25 cellular contexts compared by ENCODE assay signal in the genomic region with DNA sequence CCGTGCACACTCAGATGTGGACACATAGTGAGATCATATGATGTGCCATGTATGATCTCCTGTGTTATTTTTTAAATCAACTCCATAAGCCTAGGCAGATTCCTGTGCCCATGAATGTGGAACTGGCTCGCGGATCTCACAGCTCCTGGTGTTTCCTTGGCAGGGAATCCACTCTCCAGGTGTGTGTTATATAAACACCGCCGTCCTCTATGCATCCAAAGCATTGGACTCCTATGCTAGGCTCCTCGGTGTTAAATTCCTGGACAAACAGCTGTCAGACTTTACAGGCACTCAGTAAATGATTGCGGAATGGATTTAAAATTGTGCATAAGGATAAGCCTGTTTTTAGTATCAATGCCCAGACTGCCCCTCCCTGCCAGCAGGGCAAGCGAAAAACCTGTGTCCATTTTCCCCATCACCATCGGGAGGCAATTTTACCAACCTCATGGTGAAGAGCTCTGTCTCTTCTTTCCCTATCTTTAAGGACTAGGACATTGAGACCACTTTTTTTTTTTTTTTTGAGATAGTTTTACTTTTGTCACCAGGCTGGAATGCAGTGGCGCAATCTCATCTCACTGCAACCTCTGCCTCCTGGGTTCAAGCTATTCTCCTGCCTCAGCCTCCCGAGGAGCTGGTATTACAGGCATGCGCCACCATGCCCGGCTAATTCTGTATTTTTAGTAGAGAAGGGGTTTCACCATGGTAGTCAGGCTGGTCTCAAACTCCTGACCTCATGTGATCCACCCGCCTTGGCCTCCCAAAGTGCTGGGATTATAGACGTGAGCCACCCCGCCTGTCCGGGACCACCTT. TPM values are rescaled to one million over a fixed set of nuclear protein-coding genes. Genes with fewer than 3 reads are reported as not detected.
DNase-seq lines count a peak whose midpoint lies in the region; ATAC-seq, FAIRE-seq and TF ChIP-seq lines count a peak whose summit lies in the region.
"Had no signal": no experiment of that assay in that cellular context is flagged by ENCODE, and none has a peak within 500 bp of the region (broad histone marks: within the 10 kb centered on the region; RNA-seq: fewer than 3 reads in every experiment).

No MANE protein-coding gene starts in this region.

- H3K4me3 ChIP-seq in LNCaP clone FGC (ENCODE audit: low read depth, low read length): no peak overlapping the region
- no peak overlapping the region for H3K4me3 ChIP-seq in H1 (ENCODE audit: extremely low read depth in 1 of 4, insufficient read depth in 2 of 4, low read depth in 3 of 4, low read length in 4 of 4)
- H3K4me3 ChIP-seq in trophoblast cell (ENCODE audit: low read depth, low read length): no peak overlapping the region
- H3K4me3 ChIP-seq: gastroesophageal sphincter, psoas muscle had no signal

- H3K9me3 ChIP-seq in H1 (ENCODE audit: insufficient read depth in 2 of 2, low read depth in 1 of 2, low read length in 1 of 2) (no peaks in the 10 kb centered on the region), trophoblast cell (ENCODE audit: insufficient read depth, low read depth, low read length) (no peaks in the 10 kb centered on the region)
- H3K9me3 ChIP-seq: gastroesophageal sphincter, psoas muscle had no signal

- no peaks in the 10 kb centered on the region for H3K23me2 ChIP-seq in H1 (ENCODE audit: low read depth, low read length)

- no peak overlapping the region for H2AK5ac ChIP-seq in H1 (ENCODE audit: low read depth, low read length)
- H2AK5ac ChIP-seq in trophoblast cell (ENCODE audit: low read length): peak overlapping the region; percentile 53

- TF ChIP-seq CTCF in LNCaP clone FGC (IDR thresholded peaks at IDR 0.05; ENCODE audit: control insufficient read depth, extremely low read depth, insufficient read depth) (no peak), H1 (IDR thresholded peaks at IDR 0.05; ENCODE audit: control extremely low read depth in 1 of 3, insufficient read depth in 1 of 3, low read depth in 1 of 3, low read length in 3 of 3) (no peak)

- H3K14ac ChIP-seq in H1 (ENCODE audit: insufficient read length): no peak overlapping the region
- peak overlapping the region; percentile 3 for H3K14ac ChIP-seq in trophoblast cell (ENCODE audit: low read length)

- H3K4me2 ChIP-seq in H1 (ENCODE audit: insufficient read depth in 1 of 2, low read depth in 2 of 2, low read length in 2 of 2) (no peak overlapping the region), trophoblast cell (ENCODE audit: low read length) (no peak overlapping the region)

- no peak overlapping the region for H2BK120ac ChIP-seq in H1 (replicated peaks; ENCODE audit: low read depth, low read length)
- H2BK120ac ChIP-seq in trophoblast cell (ENCODE audit: insufficient read depth, low read length, poor library complexity): peak overlapping the region; percentile 12

- H2BK20ac ChIP-seq in H1 (ENCODE audit: low read length): 0 out of 2 replicates have a peak overlapping the region, but pooled peaks have one; percentile 27

- in situ Hi-C loops in KBM-7 (cut with MboI; ENCODE audit: low pct_unique_long_range_greater_than_20kb, low sequenced_read_pairs): no loop called here

- ATAC-seq in GM18868 (IDR thresholded peaks at IDR 0.05; ENCODE audit: unreplicated experiment): no peak
- ATAC-seq: gastroesophageal sphincter, psoas muscle had no signal

- H3K23ac ChIP-seq in H1 (ENCODE audit: insufficient read length): no peak overlapping the region
- H3K23ac ChIP-seq in trophoblast cell (ENCODE audit: low read length): no peak overlapping the region

- H4K12ac ChIP-seq in trophoblast cell (ENCODE audit: low read depth, low read length): no peak overlapping the region

- H3K9ac ChIP-seq in H1 (replicated peaks in 1 of 4; ENCODE audit: extremely low read depth in 1 of 4, low read depth in 3 of 4, low read length in 3 of 4) (no peak overlapping the region), trophoblast cell (ENCODE audit: low read length) (no peak overlapping the region)

- H3K18ac ChIP-seq in H1 (ENCODE audit: extremely low read depth, low read length): no peak overlapping the region
- no peak overlapping the region for H3K18ac ChIP-seq in trophoblast cell (ENCODE audit: low read length)

- H4K8ac ChIP-seq in H1 (ENCODE audit: extremely low read depth, insufficient read depth, low read length) (no peak overlapping the region), trophoblast cell (ENCODE audit: low read depth, low read length) (peak overlapping the region; percentile 17)

- TF ChIP-seq RAD21 in H1 (IDR thresholded peaks at IDR 0.05 in 1 of 2, conservative IDR thresholded peaks at IDR 0.05 in 1 of 2; ENCODE audit: low read depth in 2 of 2, low read length in 2 of 2): no peak

- no peak overlapping the region for H2BK15ac ChIP-seq in H1 (ENCODE audit: low read length)

- H4K5ac ChIP-seq in H1 (ENCODE audit: insufficient read length, low read depth, low read length): no peak overlapping the region

- H2BK5ac ChIP-seq in H1 (ENCODE audit: low read depth, low read length) (no peak overlapping the region), trophoblast cell (ENCODE audit: low read depth, low read length, poor library complexity) (peak overlapping the region; percentile 62)

- no peaks in the 10 kb centered on the region for H3K27me3 ChIP-seq in H1 (replicated peaks in 1 of 4; ENCODE audit: control insufficient read depth in 3 of 4, extremely low read depth in 1 of 4, insufficient read depth in 3 of 4, low read length in 3 of 4)
- no peaks in the 10 kb centered on the region for H3K27me3 ChIP-seq in trophoblast cell (ENCODE audit: insufficient read depth, low read length)

- H3K79me2 ChIP-seq in H1 (ENCODE audit: control insufficient read depth in 1 of 2, insufficient read depth in 2 of 2, low read length in 2 of 2) (no peaks in the 10 kb centered on the region), trophoblast cell (ENCODE audit: control insufficient read depth, insufficient read depth, low read length, poor library complexity) (peaks cover 5% of the 10 kb centered on the region)

- H2BK12ac ChIP-seq in H1 (ENCODE audit: low read depth, low read length) (no peak overlapping the region), trophoblast cell (ENCODE audit: low read length) (peak overlapping the region; percentile 77)

- WGBS in H1 (ENCODE audit: extremely low coverage in 1 of 2, insufficient coverage in 1 of 2, insufficient read length in 1 of 2, insufficient replicate concordance in 2 of 2, low coverage in 1 of 2, low lambda C conversion rate in 2 of 2, missing lambda C conversion rate in 1 of 2), 2 experiments: 82% methylated on average over 17 of the region's 17 CpGs; no CpG with 5 or more reads in 1 of the 2 experiments
- no CpG with 5 or more reads among the region's 17 CpGs for WGBS in trophoblast cell (ENCODE audit: extremely low coverage, insufficient coverage, insufficient read length)

- FAIRE-seq in H1 (lab: Jason Lieb, UNC): no peak
- FAIRE-seq: GM18507 had no signal

- DNase-seq in EL: peak; percentile 68
- peak; percentile 46 for DNase-seq in LNCaP clone FGC (ENCODE audit: low read depth)
- no peak for DNase-seq in H1 (ENCODE audit: low read depth in 1 of 2, low spot score in 2 of 2)
- peak; percentile 81 to 82 for DNase-seq in trophoblast cell
- DNase-seq in DMS153 (lab: John Stamatoyannopoulos, UW): no peak
- DNase-seq in KBM-7: no peak
- DNase-seq in NCI-H2196 treated with DMSO at 0.1 percent for 48 hours (lab: John Stamatoyannopoulos, UW; ENCODE audit: unreplicated experiment): no peak
- DNase-seq: activated CD4-positive, CD25-positive, alpha-beta regulatory T cell treated with anti-CD3 and anti-CD28 coated beads, Interleukin-2, amount 50 U/mL, for 72 hours; activated naive CD4-positive, alpha-beta T cell; activated T-cell treated with anti-CD3 and anti-CD28 coated beads, Interleukin-2, amount 50 U/mL, for 24 hours; amniotic stem cell; DMS79 treated with DMSO at 0.1 percent for 48 hours; erythroblast; Karpas-422; NCI-H1092 treated with DMSO at 0.1 percent for 48 hours; NCI-H2081 treated with DMSO at 0.1 percent for 48 hours; NCI-H510A treated with DMSO at 0.1 percent for 48 hours; nephron progenitor cell; psoas muscle; stimulated activated naive CD4-positive, alpha-beta T cell had no signal

- no peak for TF ChIP-seq EP300 in H1 (IDR thresholded peaks at IDR 0.05; ENCODE audit: borderline replicate concordance in 1 of 2, low read depth in 2 of 2, low read length in 2 of 2)

- CTCF ChIA-PET in H1 (lab: Charles Lee; ENCODE audit: partially characterized antibody): interaction anchor here (0.6 to 2.8 kb wide), 10 partner anchors 10 to 368 kb away, joined by 3 to 12 read pairs (median 4); no protein-coding TSS in a partner anchor

- no peak overlapping the region for H3K4ac ChIP-seq in H1 (replicated peaks; ENCODE audit: insufficient read length, low read depth, low read length)
- no peak overlapping the region for H3K4ac ChIP-seq in trophoblast cell (ENCODE audit: low read depth, low read length)

- H4K20me1 ChIP-seq in H1 (replicated peaks in 1 of 2; ENCODE audit: control insufficient read depth in 1 of 2, insufficient read depth in 2 of 2, low read length in 2 of 2): no peaks in the 10 kb centered on the region

- H3K4me1 ChIP-seq in H1 (replicated peaks in 1 of 4; ENCODE audit: control insufficient read depth in 3 of 4, insufficient read depth in 4 of 4, low read length in 3 of 4): peaks cover 0 to 10% (median 4%) of the 10 kb centered on the region in 4 experiments; a peak in 4 of 7 replicates
- peaks cover 42 to 46% of the 10 kb centered on the region in 2 experiments for H3K4me1 ChIP-seq in trophoblast cell (ENCODE audit: control insufficient read depth in 1 of 2, insufficient read depth in 2 of 2, low read length in 2 of 2)
- H3K4me1 ChIP-seq: gastroesophageal sphincter, psoas muscle had no signal

- POLR2A ChIA-PET in H1 (lab: Charles Lee; ENCODE audit: partially characterized antibody): interaction anchor here (0.7 kb wide), 1 partner anchor 11 kb away, joined by 3 read pairs; no protein-coding TSS in a partner anchor

- no peak for TF ChIP-seq POLR2A in H1 (IDR thresholded peaks at IDR 0.05; ENCODE audit: control extremely low read depth in 1 of 2, low read depth in 2 of 2, low read length in 2 of 2)

- no peaks in the 10 kb centered on the region for H3K79me1 ChIP-seq in H1 (ENCODE audit: low read depth, low read length)
- H3K79me1 ChIP-seq in trophoblast cell (ENCODE audit: low read length): peaks cover 56% of the 10 kb centered on the region

- H4K91ac ChIP-seq in H1 (replicated peaks; ENCODE audit: insufficient read length, low read length) (no peak overlapping the region), trophoblast cell (ENCODE audit: low read depth, low read length) (peak overlapping the region; percentile 64)

- H2AFZ ChIP-seq in H1 (ENCODE audit: low read length) (no peak overlapping the region), trophoblast cell (ENCODE audit: insufficient read depth, low read length, poor library complexity) (no peak overlapping the region)

- H3K36me3 ChIP-seq in H1 (ENCODE audit: control insufficient read depth in 2 of 4, insufficient read depth in 4 of 4, low read length in 3 of 4) (no peaks in the 10 kb centered on the region), trophoblast cell (ENCODE audit: control insufficient read depth in 1 of 2, insufficient read depth in 2 of 2, low read length in 2 of 2) (no peaks in the 10 kb centered on the region)
- H3K36me3 ChIP-seq: gastroesophageal sphincter had no signal

- no peak overlapping the region for H3K27ac ChIP-seq in H1 (ENCODE audit: low read depth, low read length)
- H3K27ac ChIP-seq in trophoblast cell (ENCODE audit: low read depth, low read length): peak overlapping the region; percentile 50
- H3K27ac ChIP-seq: gastroesophageal sphincter, psoas muscle had no signal

- no peak overlapping the region for H3K56ac ChIP-seq in H1 (replicated peaks; ENCODE audit: insufficient read length, low read depth, low read length)

RNA-seq across cellular contexts. Expression of gene GPR78, which starts 23.6 kb away (rescaled TPM):
- 3.0 and 3.3 TPM in 2 replicates for total RNA-seq in H1 (2021; fragmentation: NEBNext Ultra II Directional; extraction: Animal tissue kit (Norgen Biotek cat#: 25700))
- polyA plus RNA-seq in H1 (2011; rRNA removed): 1.0 and 2.2 TPM in 2 replicates
- 1.6 TPM for polyA plus RNA-seq in H1 (2011; cell fraction: cytosol; rRNA removed)
- 10.5 TPM for polyA plus RNA-seq in H1 (2011; cell fraction: nucleus; rRNA removed)
- 1.7 to 2.0 TPM (median 1.9 TPM) in 4 replicates for polyA plus RNA-seq in H1 (2012, experiment 1 of 2)
- 0.84 TPM for polyA plus RNA-seq in H1 (2012, experiment 2 of 2)
- 0.75 TPM for polyA plus RNA-seq in H1 (2013, experiment 1 of 2)
- polyA plus RNA-seq in H1 (2013, experiment 2 of 2): 0.68 TPM
- polyA minus RNA-seq in H1 (2011; rRNA and poly(A)+ RNA removed): 1.8 and 3.0 TPM in 2 replicates
- 0.59 TPM for polyA minus RNA-seq in H1 (2011; cell fraction: cytosol; rRNA and poly(A)+ RNA removed)
- polyA minus RNA-seq in H1 (2011; cell fraction: nucleus; rRNA and poly(A)+ RNA removed): 8.6 TPM
- polyA plus RNA-seq in trophoblast cell (2013): 13.9 and 15.5 TPM in 2 replicates
- total RNA-seq: CD4-positive, alpha-beta memory T cell; gastroesophageal sphincter; kidney epithelial cell; psoas muscle had no signal
- polyA plus RNA-seq: CD4-positive, alpha-beta memory T cell; psoas muscle had no signal

RNA-seq across cellular contexts. Expression of gene CPZ, which starts 36.0 kb away (rescaled TPM):
- 28.8 and 31.5 TPM in 2 replicates for total RNA-seq in H1 (2021; fragmentation: NEBNext Ultra II Directional; extraction: Animal tissue kit (Norgen Biotek cat#: 25700))
- 40.7 and 67.4 TPM in 2 replicates for polyA plus RNA-seq in H1 (2011; rRNA removed)
- 38.3 TPM for polyA plus RNA-seq in H1 (2011; cell fraction: cytosol; rRNA removed)
- 98.5 TPM for polyA plus RNA-seq in H1 (2011; cell fraction: nucleus; rRNA removed)
- polyA plus RNA-seq in H1 (2012, experiment 1 of 2): 29.4 to 44.2 TPM (median 42.1 TPM) in 4 replicates
- polyA plus RNA-seq in H1 (2012, experiment 2 of 2): 35.2 TPM
- polyA plus RNA-seq in H1 (2013, experiment 1 of 2): 26.2 TPM
- 24.4 TPM for polyA plus RNA-seq in H1 (2013, experiment 2 of 2)
- 12.0 and 13.2 TPM in 2 replicates for polyA minus RNA-seq in H1 (2011; rRNA and poly(A)+ RNA removed)
- 20.3 TPM for polyA minus RNA-seq in H1 (2011; cell fraction: cytosol; rRNA and poly(A)+ RNA removed)
- 32.0 TPM for polyA minus RNA-seq in H1 (2011; cell fraction: nucleus; rRNA and poly(A)+ RNA removed)
- 41.6 and 41.8 TPM in 2 replicates for polyA plus RNA-seq in trophoblast cell (2013)
- total RNA-seq: CD4-positive, alpha-beta memory T cell; psoas muscle had no signal
- polyA plus RNA-seq: CD4-positive, alpha-beta memory T cell had no signal

Comparison
In these comparisons a context has a peak if more than half of its experiments do, and no peak if none do; other contexts are left out.
1. DNase-seq: peak in EL (single experiment), LNCaP clone FGC (single experiment) and trophoblast cell (2 of 2); none in H1 (0 of 2), DMS153 (single experiment), KBM-7 (single experiment) and NCI-H2196 treated with DMSO at 0.1 percent for 48 hours (single experiment).